In the genomic region with DNA sequence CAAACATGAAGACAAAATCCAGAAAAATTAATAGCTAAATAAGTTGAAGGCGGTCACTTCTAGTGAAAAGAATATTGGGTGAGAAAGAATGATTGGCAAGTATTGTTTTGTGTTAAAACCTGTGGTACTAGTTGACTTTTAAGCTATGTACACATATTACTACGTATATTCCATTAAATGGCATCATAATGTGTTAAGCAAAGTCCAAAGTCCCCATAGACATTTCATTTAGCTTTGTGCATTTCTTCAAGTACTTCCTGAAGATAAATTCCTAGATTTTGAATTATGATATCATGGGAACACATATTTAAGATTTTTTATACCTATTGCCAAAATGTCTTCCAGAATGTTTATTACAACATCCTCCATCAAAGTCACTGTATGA, we compare ENCODE assay signal across 22 cellular contexts.
DNase-seq lines count a peak whose midpoint lies in the region; ATAC-seq, FAIRE-seq and TF ChIP-seq lines count a peak whose summit lies in the region.
"Had no signal": no experiment of that assay in that cellular context is flagged by ENCODE, and none has a peak within 500 bp of the region (broad histone marks: within the 10 kb centered on the region; RNA-seq: fewer than 3 reads in every experiment).

No MANE protein-coding gene starts in this region.

- H3K27ac ChIP-seq in astrocyte (ENCODE audit: low read depth, low read length), result no peak overlapping the region
- no peak overlapping the region for H3K27ac ChIP-seq in CD8-positive, alpha-beta T cell (ENCODE audit: low read depth, low read length)
- H3K27ac ChIP-seq: A549, GM23248 had no signal

- FAIRE-seq in astrocyte (lab: Jason Lieb, UNC), result peak; percentile 23
- FAIRE-seq: A549, D721Med, G401.6, GM12892, H1 had no signal

- POLR2A ChIA-PET in CD8-positive, alpha-beta T cell (lab: Charles Lee), result no interaction called here
- POLR2A ChIA-PET in HEK293T (lab: Yijun Ruan, JAX), result no interaction called here

- H3K9ac ChIP-seq in astrocyte (ENCODE audit: low read length), result no peak overlapping the region
- H3K9ac ChIP-seq: GM23248 had no signal

- no peaks in the 10 kb centered on the region for H3K36me3 Mint-ChIP-seq in astrocyte (ENCODE audit: low read depth, unreplicated experiment)
- no peaks in the 10 kb centered on the region for H3K36me3 Mint-ChIP-seq in CD8-positive, alpha-beta T cell
- H3K36me3 Mint-ChIP-seq: CD4-positive, alpha-beta memory T cell had no signal

- H3K27ac Mint-ChIP-seq in astrocyte (ENCODE audit: unreplicated experiment), result no peak overlapping the region
- H3K27ac Mint-ChIP-seq in CD8-positive, alpha-beta T cell, result no peak overlapping the region
- H3K27ac Mint-ChIP-seq: CD4-positive, alpha-beta memory T cell had no signal

- no peak for TF ChIP-seq CTCF in AG10803 (conservative IDR thresholded peaks at IDR 0.05; ENCODE audit: low read length)
- no peak for TF ChIP-seq CTCF in astrocyte (IDR thresholded peaks at IDR 0.05; ENCODE audit: insufficient read depth, low read depth, low read length)
- TF ChIP-seq CTCF in CD8-positive, alpha-beta T cell (IDR thresholded peaks at IDR 0.05), result no peak

- no peak overlapping the region for H3K4me2 ChIP-seq in astrocyte (ENCODE audit: low read length)
- H3K4me2 ChIP-seq: A549 had no signal

- peaks cover 16% of the 10 kb centered on the region for H3K4me1 Mint-ChIP-seq in astrocyte (ENCODE audit: low read depth, unreplicated experiment)
- no peaks in the 10 kb centered on the region for H3K4me1 Mint-ChIP-seq in CD8-positive, alpha-beta T cell (ENCODE audit: low read depth)
- H3K4me1 Mint-ChIP-seq: CD4-positive, alpha-beta memory T cell had no signal

- CTCF ChIA-PET in CD8-positive, alpha-beta T cell (lab: Charles Lee), result no interaction called here
- CTCF ChIA-PET in HEK293T (lab: Yijun Ruan, JAX), result no interaction called here

- H3K27me3 ChIP-seq in astrocyte (ENCODE audit: insufficient read depth, low read length), result no peaks in the 10 kb centered on the region
- H3K27me3 ChIP-seq in CD8-positive, alpha-beta T cell (ENCODE audit: insufficient read depth, low read length), result no peaks in the 10 kb centered on the region

- peaks cover 21% of the 10 kb centered on the region for H3K4me1 ChIP-seq in astrocyte (ENCODE audit: insufficient read depth, low read length)
- no peaks in the 10 kb centered on the region for H3K4me1 ChIP-seq in CD8-positive, alpha-beta T cell (ENCODE audit: insufficient read depth, low read length)

- intact Hi-C loops in left colon (cut with DNase I, micrococcal nuclease), result no loop called here
- intact Hi-C loops in CD8-positive, alpha-beta T cell (cut with DNase I, micrococcal nuclease), result no loop called here

- ATAC-seq in left colon (peak; percentile 72), HG03439 (IDR thresholded peaks at IDR 0.05; ENCODE audit: unreplicated experiment) (no peak)
- no peak for ATAC-seq in CD8-positive, alpha-beta T cell
- ATAC-seq: A549 had no signal

- H3K9me3 Mint-ChIP-seq in astrocyte (ENCODE audit: unreplicated experiment), result no peaks in the 10 kb centered on the region
- H3K9me3 Mint-ChIP-seq in CD8-positive, alpha-beta T cell, result peaks cover 6% of the 10 kb centered on the region

- H3K9me3 ChIP-seq in astrocyte (ENCODE audit: insufficient read depth, low read depth, low read length), result no peaks in the 10 kb centered on the region
- no peaks in the 10 kb centered on the region for H3K9me3 ChIP-seq in CD8-positive, alpha-beta T cell (ENCODE audit: low read length)
- H3K9me3 ChIP-seq: A549, Caco-2 had no signal

- H3K4me3 ChIP-seq in AG10803 (ENCODE audit: low read length), result no peak overlapping the region
- H3K4me3 ChIP-seq in astrocyte (ENCODE audit: insufficient read depth, low read depth, low read length), result no peak overlapping the region
- no peak overlapping the region for H3K4me3 ChIP-seq in CD8-positive, alpha-beta T cell (ENCODE audit: low read depth, low read length)
- H3K4me3 ChIP-seq: A549, GM23248 had no signal

- H4K20me1 ChIP-seq in astrocyte (ENCODE audit: insufficient read depth, low read length), result no peaks in the 10 kb centered on the region

- peak; percentile 20 for DNase-seq in AG10803 (ENCODE audit: low read depth)
- DNase-seq in DMS53 (lab: John Stamatoyannopoulos, UW), result peak; percentile 49
- DNase-seq in astrocyte (ENCODE audit: low read depth), result no peak
- no peak for DNase-seq in left colon
- DNase-seq in CD8-positive, alpha-beta T cell, result no peak
- no peak for DNase-seq in HEK293T (ENCODE audit: extremely low spot score)
- DNase-seq: 8988T; ACHN; C1 segment of cervical spinal cord; Caco-2; CD4-positive, alpha-beta memory T cell; DMS 273 treated with DMSO at 0.1 percent for 48 hours; DND-41; GM23248; H7; HCEC 1CT had no signal

- no peaks in the 10 kb centered on the region for H3K36me3 ChIP-seq in astrocyte (ENCODE audit: insufficient read depth, low read length)
- H3K36me3 ChIP-seq in CD8-positive, alpha-beta T cell (ENCODE audit: insufficient read depth, low read length), result no peaks in the 10 kb centered on the region

- H2AFZ ChIP-seq in astrocyte (ENCODE audit: low read depth, low read length), result no peak overlapping the region

- H3K79me2 ChIP-seq in astrocyte (ENCODE audit: insufficient read depth, low read length), result no peaks in the 10 kb centered on the region

- H3K4me3 Mint-ChIP-seq in astrocyte (ENCODE audit: unreplicated experiment), result no peak overlapping the region
- no peak overlapping the region for H3K4me3 Mint-ChIP-seq in CD8-positive, alpha-beta T cell
- H3K4me3 Mint-ChIP-seq: CD4-positive, alpha-beta memory T cell had no signal

- no peaks in the 10 kb centered on the region for H3K27me3 Mint-ChIP-seq in astrocyte (ENCODE audit: low read depth, unreplicated experiment)
- no peaks in the 10 kb centered on the region for H3K27me3 Mint-ChIP-seq in CD8-positive, alpha-beta T cell (ENCODE audit: low read depth)

TF ChIP-seq in HEK293T, 16 proteins besides CTCF, POLR2A, EP300 and RAD21:
- no peak for TF ChIP-seq FOXM1 (IDR thresholded peaks at IDR 0.05; ENCODE audit: borderline replicate concordance)
- no peak for TF ChIP-seq HDGF (IDR thresholded peaks at IDR 0.05; ENCODE audit: borderline replicate concordance)
- no peak for TF ChIP-seq LEF1 (IDR thresholded peaks at IDR 0.05; ENCODE audit: borderline replicate concordance)
- no peak for TF ChIP-seq ELF4 (IDR thresholded peaks at IDR 0.05)
- no peak for TF ChIP-seq FOXA1 (IDR thresholded peaks at IDR 0.05)
- no peak for TF ChIP-seq CTBP1 (IDR thresholded peaks at IDR 0.05; ENCODE audit: borderline replicate concordance)
- no peak for TF ChIP-seq FOXK2 (IDR thresholded peaks at IDR 0.05)
- no peak for TF ChIP-seq ZNF384 (IDR thresholded peaks at IDR 0.05)
- no peak for TF ChIP-seq SUZ12 (IDR thresholded peaks at IDR 0.05)
- TF ChIP-seq TARDBP (IDR thresholded peaks at IDR 0.05), result no peak
- TF ChIP-seq SP1 (IDR thresholded peaks at IDR 0.05), result no peak

Comparison
In these comparisons a context has a peak if more than half of its experiments do, and no peak if none do; other contexts are left out.
1. DNase-seq: peak in AG10803 (single experiment) and DMS53 (single experiment); none in astrocyte (single experiment), left colon (0 of 2), CD8-positive, alpha-beta T cell (0 of 7) and HEK293T (single experiment).